ENCODE assay signal across 8 cellular contexts in genomic region chr14:58151701-58152568, GRCh38. TPM values are rescaled to one million over a fixed set of nuclear protein-coding genes. Genes with fewer than 3 reads are reported as not detected.
A peak's percentile ranks its signal among the peaks of the same experiment; 100 is the strongest.
DNase-seq lines count a peak whose midpoint lies in the region; TF ChIP-seq lines count a peak whose summit lies in the region.

ARMH4 (minus strand) TSS chr14:58152213; CDS start chr14:58139358, 12,855 bp downstream.

- peak within 1 kb of the TSS; percentile 60 for H3K27ac Mint-ChIP-seq in neural progenitor cell

- POLR2A ChIA-PET in RWPE1 (lab: Yijun Ruan, JAX; ENCODE audit: low non-redundant PET) = interaction anchor here (0.6 kb wide), 1 partner anchor 41 kb away, joined by 3 read pairs; no protein-coding TSS in a partner anchor

- H3K4me1 ChIP-seq in neural progenitor cell = peaks cover 28% of the 10 kb centered on the region

- CTCF ChIA-PET in RWPE1 (lab: Yijun Ruan, JAX) = no interaction called here

- peak; percentile 83 for DNase-seq in DMS79 treated with DMSO at 0.1 percent for 48 hours (lab: John Stamatoyannopoulos, UW)
- peak; percentile 1 for DNase-seq in GOT3 (lab: John Stamatoyannopoulos, UW)
- DNase-seq in LoVo (ENCODE audit: low spot score) = peak; percentile 81
- peak; percentile 69 for DNase-seq in RWPE1 (ENCODE audit: low spot score)
- DNase-seq in activated gamma-delta T cell treated with anti-CD3 and anti-CD28 coated beads, Interleukin-2, amount 50 U/mL, for 16 hours (ENCODE audit: low read depth) = peak; percentile 31
- peak; percentile 60 for DNase-seq in foreskin melanocyte
- peak; percentile 97 for DNase-seq in neural progenitor cell (ENCODE audit: low spot score)
- DNase-seq in stromal cell of bone marrow (ENCODE audit: low read depth) = peak; percentile 74

- no peaks in the 10 kb centered on the region for H3K36me3 ChIP-seq in neural progenitor cell

- peaks cover 6% of the 10 kb centered on the region for H4K20me1 ChIP-seq in neural progenitor cell (ENCODE audit: low read depth)

- H3K36me3 Mint-ChIP-seq in neural progenitor cell = no peaks in the 10 kb centered on the region

- H3K4me3 Mint-ChIP-seq in neural progenitor cell = peak within 1 kb of the TSS; percentile 94

- peaks cover 38% of the 10 kb centered on the region for H3K79me2 ChIP-seq in neural progenitor cell (ENCODE audit: low read depth)

- peaks cover 34% of the 10 kb centered on the region for H3F3A ChIP-seq in neural progenitor cell (ENCODE audit: low read depth)

- peak within 1 kb of the TSS; percentile 98 for H2AFZ ChIP-seq in neural progenitor cell (replicated peaks)

- peaks cover 9% of the 10 kb centered on the region for H3K27me3 Mint-ChIP-seq in neural progenitor cell (ENCODE audit: insufficient read depth, low read depth)

- H3K9ac ChIP-seq in neural progenitor cell = peak within 1 kb of the TSS; percentile 40

- peaks cover 13% of the 10 kb centered on the region for H3K27me3 ChIP-seq in neural progenitor cell

- peaks cover 16% of the 10 kb centered on the region for H3K4me1 Mint-ChIP-seq in neural progenitor cell

- H3K9me3 Mint-ChIP-seq in neural progenitor cell = no peaks in the 10 kb centered on the region

- H3K27ac ChIP-seq in RWPE1 (no peak within 1 kb of the TSS), neural progenitor cell (no peak within 1 kb of the TSS)

- H3K4me2 ChIP-seq in neural progenitor cell = peak within 1 kb of the TSS; percentile 83

- H3K9me3 ChIP-seq in neural progenitor cell (ENCODE audit: low read depth) = no peaks in the 10 kb centered on the region

- TF ChIP-seq CTCF in RWPE1 (conservative IDR thresholded peaks at IDR 0.05; ENCODE audit: low read depth) = no peak
- TF ChIP-seq CTCF in neural progenitor cell (IDR thresholded peaks at IDR 0.05) = peak; percentile 18

- peak within 1 kb of the TSS; percentile 97 for H3K4me3 ChIP-seq in neural progenitor cell

RNA-seq across cellular contexts. Expression of gene ARMH4, which starts in this region (rescaled TPM):
- 23.0 and 29.0 TPM in 2 replicates for total RNA-seq in neural progenitor cell (ENCODE audit: low replicate concordance)

Comparison
In these comparisons a context has a peak if more than half of its experiments do, and no peak if none do; other contexts are left out.
1. DNase-seq: peak in every context shown above with its lines; median percentile 97 in neural progenitor cell; 83 in DMS79 treated with DMSO at 0.1 percent for 48 hours; 81 in LoVo; 74 in stromal cell of bone marrow; 69 in RWPE1; 60 in foreskin melanocyte; 31 in activated gamma-delta T cell treated with anti-CD3 and anti-CD28 coated beads, Interleukin-2, amount 50 U/mL, for 16 hours; 1 in GOT3.